Comparison of ENCODE assay signal across 9 cellular contexts in the genomic region with DNA sequence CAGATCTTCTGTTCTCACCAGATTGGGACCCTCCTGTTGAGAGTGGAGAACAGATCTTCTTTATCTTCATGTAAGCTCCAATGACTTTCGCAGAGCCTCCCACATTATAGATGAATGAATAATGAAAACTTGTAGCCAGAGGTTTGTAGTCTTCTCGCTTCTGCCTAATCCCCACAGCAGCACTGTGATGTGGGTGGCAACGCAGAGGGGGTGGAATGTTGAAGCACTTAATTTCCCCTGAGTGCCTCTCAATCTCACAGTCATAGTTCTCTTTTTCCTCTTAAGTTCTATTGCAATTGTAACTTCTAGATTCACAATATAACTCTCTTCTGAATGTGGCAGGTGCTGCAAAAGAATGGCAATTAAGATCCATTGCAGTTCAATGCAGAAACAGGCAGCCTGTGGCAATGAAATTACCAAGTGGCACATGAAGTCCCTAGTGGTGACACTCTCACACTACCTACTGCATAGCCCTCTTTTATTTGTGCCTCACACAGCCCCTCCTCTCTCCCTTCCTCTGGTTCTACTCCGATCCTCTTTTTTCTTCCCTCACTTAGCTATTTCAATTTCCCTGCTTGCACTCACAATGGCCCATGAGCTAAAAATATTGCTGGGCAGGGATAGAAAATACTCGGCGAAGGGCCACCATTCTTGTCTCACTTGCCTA.
DNase-seq lines count a peak whose midpoint lies in the region; ATAC-seq and TF ChIP-seq lines count a peak whose summit lies in the region.
"Had no signal": no experiment of that assay in that cellular context is flagged by ENCODE, and none has a peak within 500 bp of the region (broad histone marks: within the 10 kb centered on the region; RNA-seq: fewer than 3 reads in every experiment).

No MANE protein-coding gene starts in this region.

- H3K36me3 ChIP-seq in brain microvascular endothelial cell (replicated peaks) (no peaks in the 10 kb centered on the region), Peyer's patch (no peaks in the 10 kb centered on the region), left ventricle myocardium inferior (no peaks in the 10 kb centered on the region)

- TF ChIP-seq POLR2A in Peyer's patch (IDR thresholded peaks at IDR 0.05), result no peak

- H3K4me1 ChIP-seq in Peyer's patch (no peaks in the 10 kb centered on the region), left ventricle myocardium inferior (no peaks in the 10 kb centered on the region)
- H3K4me1 ChIP-seq: parathyroid adenoma had no signal

- intact Hi-C loops in left ventricle myocardium inferior (cut with micrococcal nuclease), result no loop called here

- in situ Hi-C loops in brain microvascular endothelial cell (cut with HindIII; ENCODE audit: low pct_ligation_motif_present, low sequenced_read_pairs), result no loop called here

- H3K27me3 ChIP-seq in brain microvascular endothelial cell (replicated peaks) (no peaks in the 10 kb centered on the region), Peyer's patch (no peaks in the 10 kb centered on the region), left ventricle myocardium inferior (ENCODE audit: low read depth) (no peaks in the 10 kb centered on the region)

- peak; percentile 40 for TF ChIP-seq CTCF in brain microvascular endothelial cell (IDR thresholded peaks at IDR 0.05; ENCODE audit: low read depth, low read length, missing control alignments)
- TF ChIP-seq CTCF in retinal pigment epithelial cell (conservative IDR thresholded peaks at IDR 0.05; ENCODE audit: low read depth, low read length), result peak; percentile 44
- no peak for TF ChIP-seq CTCF in Peyer's patch (IDR thresholded peaks at IDR 0.05)
- no peak for TF ChIP-seq CTCF in left ventricle myocardium inferior (IDR thresholded peaks at IDR 0.05; ENCODE audit: borderline replicate concordance)

- DNase-seq in SIG-M5 treated with dmso at 0.1 percent for 504 hours (lab: John Stamatoyannopoulos, UW; ENCODE audit: unreplicated experiment) (peak; percentile 8), SIG-M5 (lab: John Stamatoyannopoulos, UW) (no peak), NCI-H1436 (lab: John Stamatoyannopoulos, UW) (peak; percentile 51), brain microvascular endothelial cell (no peak), retinal pigment epithelial cell (ENCODE audit: low read depth) (no peak), Peyer's patch (no peak), left ventricle myocardium inferior (no peak)

- H3K4me3 ChIP-seq in brain microvascular endothelial cell (ENCODE audit: low read depth, low read length) (no peak overlapping the region), retinal pigment epithelial cell (ENCODE audit: low read length) (no peak overlapping the region), Peyer's patch (no peak overlapping the region), left ventricle myocardium inferior (no peak overlapping the region)

- H3K27ac ChIP-seq in brain microvascular endothelial cell, result no peak overlapping the region
- no peak overlapping the region for H3K27ac ChIP-seq in Peyer's patch
- H3K27ac ChIP-seq in left ventricle myocardium inferior (replicated peaks), result no peak overlapping the region
- H3K27ac ChIP-seq: parathyroid adenoma had no signal

- no peak for ATAC-seq in GM21515 (IDR thresholded peaks at IDR 0.05; ENCODE audit: unreplicated experiment)

- H3K9me3 ChIP-seq in Peyer's patch (no peaks in the 10 kb centered on the region), left ventricle myocardium inferior (replicated peaks) (no peaks in the 10 kb centered on the region)

Comparison
In these comparisons a context has a peak if more than half of its experiments do, and no peak if none do; other contexts are left out.
1. DNase-seq: peak in SIG-M5 treated with dmso at 0.1 percent for 504 hours (single experiment) and NCI-H1436 (single experiment); none in SIG-M5 (single experiment), brain microvascular endothelial cell (single experiment), retinal pigment epithelial cell (single experiment), Peyer's patch (0 of 3) and left ventricle myocardium inferior (single experiment).
2. CTCF ChIP-seq: peak in brain microvascular endothelial cell (single experiment) and retinal pigment epithelial cell (single experiment); none in Peyer's patch (0 of 6) and left ventricle myocardium inferior (single experiment).